Comparison of ENCODE assay signal across 1 cellular context in the genomic region with DNA sequence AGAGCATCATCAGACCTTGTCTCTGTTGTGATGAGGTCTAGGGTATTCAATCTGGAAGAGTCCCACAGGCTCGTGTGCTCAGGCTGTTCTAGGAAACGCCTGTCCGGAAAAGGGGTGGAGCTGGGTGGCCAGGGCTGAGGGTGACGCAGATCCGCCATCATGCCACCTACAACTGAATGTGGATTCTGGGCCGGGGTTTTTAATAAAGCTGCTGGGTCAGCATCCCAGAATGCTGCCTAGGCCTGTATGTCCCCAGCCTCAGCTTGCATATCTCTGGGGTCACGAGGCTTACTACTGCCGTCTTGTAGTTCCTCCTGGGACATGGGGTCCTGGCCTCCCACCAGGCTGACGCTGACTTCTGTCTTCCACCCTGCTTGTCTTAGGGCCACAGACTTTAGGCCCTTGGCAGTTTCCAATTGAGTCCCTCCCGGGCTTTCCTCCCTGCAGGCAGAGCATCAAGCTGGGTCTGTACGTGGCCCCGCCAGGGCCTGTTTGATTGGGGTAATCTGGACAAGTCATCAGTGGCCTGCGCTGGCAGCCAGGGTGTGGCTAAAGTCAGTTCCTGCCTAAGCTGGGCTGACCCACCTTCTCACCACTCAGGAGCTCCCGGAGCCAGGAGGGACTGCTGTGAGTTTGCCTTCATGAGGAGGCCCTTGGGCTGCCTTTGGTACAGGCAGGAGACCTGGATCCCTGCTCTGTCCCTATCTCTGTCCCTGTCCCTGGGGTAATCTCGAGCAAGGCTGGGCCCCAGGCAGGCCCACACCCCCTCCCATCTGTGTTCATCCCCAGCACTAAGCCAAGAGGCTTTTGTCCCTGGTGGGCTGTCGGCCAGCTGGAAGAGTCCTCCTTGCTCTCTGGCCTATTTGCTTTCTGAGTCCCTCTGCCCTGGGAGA.
TF ChIP-seq lines count a peak whose summit lies in the region.

No MANE protein-coding gene starts in this region.

TF ChIP-seq in K562, 482 proteins besides CTCF, POLR2A, EP300 and RAD21 (continued from another document and continues in another):
- TF ChIP-seq, protein P1, sequence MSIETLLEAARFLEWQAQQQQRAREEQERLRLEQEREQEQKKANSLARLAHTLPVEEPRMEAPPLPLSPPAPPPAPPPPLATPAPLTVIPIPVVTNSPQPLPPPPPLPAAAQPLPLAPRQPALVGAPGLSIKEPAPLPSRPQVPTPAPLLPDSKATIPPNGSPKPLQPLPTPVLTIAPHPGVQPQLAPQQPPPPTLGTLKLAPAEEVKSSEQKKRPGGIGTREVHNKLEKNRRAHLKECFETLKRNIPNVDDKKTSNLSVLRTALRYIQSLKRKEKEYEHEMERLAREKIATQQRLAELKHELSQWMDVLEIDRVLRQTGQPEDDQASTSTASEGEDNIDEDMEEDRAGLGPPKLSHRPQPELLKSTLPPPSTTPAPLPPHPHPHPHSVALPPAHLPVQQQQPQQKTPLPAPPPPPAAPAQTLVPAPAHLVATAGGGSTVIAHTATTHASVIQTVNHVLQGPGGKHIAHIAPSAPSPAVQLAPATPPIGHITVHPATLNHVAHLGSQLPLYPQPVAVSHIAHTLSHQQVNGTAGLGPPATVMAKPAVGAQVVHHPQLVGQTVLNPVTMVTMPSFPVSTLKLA (conservative IDR thresholded peaks at IDR 0.05), result peak in 1 of 2 experiments; percentile 40; a peak in 1 of 4 replicates
- TF ChIP-seq ZNF263 (CRISPR knock-in tag; IDR thresholded peaks at IDR 0.05; ENCODE audit: borderline replicate concordance) (0 out of 2 replicates have a peak, but pooled peaks have one; percentile 7), CEBPG (CRISPR knock-in tag; IDR thresholded peaks at IDR 0.05) (no peak), CEBPG (tag; conservative IDR thresholded peaks at IDR 0.05 in 1 of 2, IDR thresholded peaks at IDR 0.05 in 1 of 2) (no peak), RCOR1 (IDR thresholded peaks at IDR 0.05; ENCODE audit: borderline replicate concordance in 1 of 2, low read depth in 2 of 2, low read length in 2 of 2) (peak; percentile 12 to 93; a peak in 2 of 4 replicates), MTF1 (CRISPR knock-in tag; IDR thresholded peaks at IDR 0.05; ENCODE audit: borderline replicate concordance) (no peak), SNRNP70 (optimal IDR thresholded peaks at IDR 0.05; ENCODE audit: low read depth, low read length) (no peak), ATF7 (IDR thresholded peaks at IDR 0.05) (peak; percentile 54), RBM39 (optimal IDR thresholded peaks at IDR 0.05; ENCODE audit: low read depth, low read length) (peak; percentile 19), FOXA3 (CRISPR knock-in tag; conservative IDR thresholded peaks at IDR 0.05 in 1 of 2, IDR thresholded peaks at IDR 0.05 in 1 of 2) (no peak), PHF20 (IDR thresholded peaks at IDR 0.05; ENCODE audit: partially characterized antibody) (no peak), FOXJ2 (tag; IDR thresholded peaks at IDR 0.05) (no peak), NEUROD1 (IDR thresholded peaks at IDR 0.05; ENCODE audit: borderline replicate concordance, low read depth, low read length, partially characterized antibody) (peak; percentile 33), FOSL1 (tag; conservative IDR thresholded peaks at IDR 0.05) (no peak), KDM4B (IDR thresholded peaks at IDR 0.05; ENCODE audit: borderline replicate concordance in 2 of 2, low read depth in 1 of 2) (no peak), ARID1B (IDR thresholded peaks at IDR 0.05) (peak; percentile 74), ATF1 (CRISPR knock-in tag; IDR thresholded peaks at IDR 0.05) (no peak), ATF1 (tag; IDR thresholded peaks at IDR 0.05) (peak; percentile 68), POLR2AphosphoS2 (IDR thresholded peaks at IDR 0.05; ENCODE audit: low read length) (no peak), PHB2 (IDR thresholded peaks at IDR 0.05; ENCODE audit: low read depth) (no peak), ZNF57 (CRISPR knock-in tag; IDR thresholded peaks at IDR 0.05) (no peak), SNIP1 (IDR thresholded peaks at IDR 0.05; ENCODE audit: low read depth) (no peak), GATA2 (CRISPR knock-in tag; IDR thresholded peaks at IDR 0.05) (peak; percentile 89), ERF (CRISPR knock-in tag; IDR thresholded peaks at IDR 0.05) (peak; percentile 75), ZNF436 (CRISPR knock-in tag; IDR thresholded peaks at IDR 0.05) (no peak), SAFB (IDR thresholded peaks at IDR 0.05; ENCODE audit: borderline replicate concordance, low read depth, low read length) (no peak), NELFE (IDR thresholded peaks at IDR 0.05; ENCODE audit: insufficient read depth, insufficient read length) (no peak), RB1 (IDR thresholded peaks at IDR 0.05; ENCODE audit: low read depth) (peak; percentile 43; the same call in 1 of the 2 replicates), ZNF217 (CRISPR knock-in tag; IDR thresholded peaks at IDR 0.05) (no peak), HNRNPUL1 (IDR thresholded peaks at IDR 0.05; ENCODE audit: low read length) (no peak), TRIM28 (IDR thresholded peaks at IDR 0.05) (no peak), RBM34 (IDR thresholded peaks at IDR 0.05; ENCODE audit: borderline replicate concordance, insufficient read depth, low read length) (no peak), SOX6 (IDR thresholded peaks at IDR 0.05) (0 out of 2 replicates have a peak, but pooled peaks have one; percentile 7), MCM5 (IDR thresholded peaks at IDR 0.05; ENCODE audit: low read depth) (no peak), LARP7 (IDR thresholded peaks at IDR 0.05) (no peak), ZFP36 (IDR thresholded peaks at IDR 0.05; ENCODE audit: low read depth, low read length, partially characterized antibody) (peak; percentile 18), ETV5 (CRISPR knock-in tag; IDR thresholded peaks at IDR 0.05; ENCODE audit: low read depth) (peak; percentile 63; the same call in 1 of the 2 replicates), FOXJ3 (CRISPR knock-in tag; IDR thresholded peaks at IDR 0.05) (no peak), YY1 (IDR thresholded peaks at IDR 0.05; ENCODE audit: borderline replicate concordance in 1 of 3, control insufficient read depth in 1 of 3, extremely low read depth in 1 of 3, insufficient read depth in 3 of 3, insufficient read length in 1 of 3, insufficient replicate concordance in 2 of 3, low read depth in 1 of 3, low read length in 2 of 3) (peak in 1 of 3 experiments; percentile 19), ZNF324 (CRISPR knock-in tag; IDR thresholded peaks at IDR 0.05) (no peak), POLR3A (IDR thresholded peaks at IDR 0.05; ENCODE audit: borderline replicate concordance, extremely low read depth, insufficient read depth, insufficient read length) (no peak), ZNF224 (CRISPR knock-in tag; IDR thresholded peaks at IDR 0.05) (no peak), MEIS2 (IDR thresholded peaks at IDR 0.05; ENCODE audit: partially characterized antibody) (peak; percentile 75), MCM3 (IDR thresholded peaks at IDR 0.05) (no peak), RFX7 (CRISPR knock-in tag; IDR thresholded peaks at IDR 0.05) (no peak), KLF10 (CRISPR knock-in tag; IDR thresholded peaks at IDR 0.05) (no peak), HDAC1 (IDR thresholded peaks at IDR 0.05) (peak in 1 of 2 experiments; percentile 41; a peak in 1 of 4 replicates), MTA2 (IDR thresholded peaks at IDR 0.05; ENCODE audit: low read depth) (no peak), HOXB6 (CRISPR knock-in tag; IDR thresholded peaks at IDR 0.05; ENCODE audit: borderline replicate concordance) (no peak)
- TF ChIP-seq, protein P2, sequence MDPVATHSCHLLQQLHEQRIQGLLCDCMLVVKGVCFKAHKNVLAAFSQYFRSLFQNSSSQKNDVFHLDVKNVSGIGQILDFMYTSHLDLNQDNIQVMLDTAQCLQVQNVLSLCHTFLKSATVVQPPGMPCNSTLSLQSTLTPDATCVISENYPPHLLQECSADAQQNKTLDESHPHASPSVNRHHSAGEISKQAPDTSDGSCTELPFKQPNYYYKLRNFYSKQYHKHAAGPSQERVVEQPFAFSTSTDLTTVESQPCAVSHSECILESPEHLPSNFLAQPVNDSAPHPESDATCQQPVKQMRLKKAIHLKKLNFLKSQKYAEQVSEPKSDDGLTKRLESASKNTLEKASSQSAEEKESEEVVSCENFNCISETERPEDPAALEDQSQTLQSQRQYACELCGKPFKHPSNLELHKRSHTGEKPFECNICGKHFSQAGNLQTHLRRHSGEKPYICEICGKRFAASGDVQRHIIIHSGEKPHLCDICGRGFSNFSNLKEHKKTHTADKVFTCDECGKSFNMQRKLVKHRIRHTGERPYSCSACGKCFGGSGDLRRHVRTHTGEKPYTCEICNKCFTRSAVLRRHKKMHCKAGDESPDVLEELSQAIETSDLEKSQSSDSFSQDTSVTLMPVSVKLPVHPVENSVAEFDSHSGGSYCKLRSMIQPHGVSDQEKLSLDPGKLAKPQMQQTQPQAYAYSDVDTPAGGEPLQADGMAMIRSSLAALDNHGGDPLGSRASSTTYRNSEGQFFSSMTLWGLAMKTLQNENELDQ (CRISPR knock-in tag; IDR thresholded peaks at IDR 0.05; ENCODE audit: borderline replicate concordance), result no peak
- TF ChIP-seq, protein P3, sequence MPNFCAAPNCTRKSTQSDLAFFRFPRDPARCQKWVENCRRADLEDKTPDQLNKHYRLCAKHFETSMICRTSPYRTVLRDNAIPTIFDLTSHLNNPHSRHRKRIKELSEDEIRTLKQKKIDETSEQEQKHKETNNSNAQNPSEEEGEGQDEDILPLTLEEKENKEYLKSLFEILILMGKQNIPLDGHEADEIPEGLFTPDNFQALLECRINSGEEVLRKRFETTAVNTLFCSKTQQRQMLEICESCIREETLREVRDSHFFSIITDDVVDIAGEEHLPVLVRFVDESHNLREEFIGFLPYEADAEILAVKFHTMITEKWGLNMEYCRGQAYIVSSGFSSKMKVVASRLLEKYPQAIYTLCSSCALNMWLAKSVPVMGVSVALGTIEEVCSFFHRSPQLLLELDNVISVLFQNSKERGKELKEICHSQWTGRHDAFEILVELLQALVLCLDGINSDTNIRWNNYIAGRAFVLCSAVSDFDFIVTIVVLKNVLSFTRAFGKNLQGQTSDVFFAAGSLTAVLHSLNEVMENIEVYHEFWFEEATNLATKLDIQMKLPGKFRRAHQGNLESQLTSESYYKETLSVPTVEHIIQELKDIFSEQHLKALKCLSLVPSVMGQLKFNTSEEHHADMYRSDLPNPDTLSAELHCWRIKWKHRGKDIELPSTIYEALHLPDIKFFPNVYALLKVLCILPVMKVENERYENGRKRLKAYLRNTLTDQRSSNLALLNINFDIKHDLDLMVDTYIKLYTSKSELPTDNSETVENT (CRISPR knock-in tag; IDR thresholded peaks at IDR 0.05), result 0 out of 2 replicates have a peak, but pooled peaks have one; percentile 47
- TF ChIP-seq, protein P4, sequence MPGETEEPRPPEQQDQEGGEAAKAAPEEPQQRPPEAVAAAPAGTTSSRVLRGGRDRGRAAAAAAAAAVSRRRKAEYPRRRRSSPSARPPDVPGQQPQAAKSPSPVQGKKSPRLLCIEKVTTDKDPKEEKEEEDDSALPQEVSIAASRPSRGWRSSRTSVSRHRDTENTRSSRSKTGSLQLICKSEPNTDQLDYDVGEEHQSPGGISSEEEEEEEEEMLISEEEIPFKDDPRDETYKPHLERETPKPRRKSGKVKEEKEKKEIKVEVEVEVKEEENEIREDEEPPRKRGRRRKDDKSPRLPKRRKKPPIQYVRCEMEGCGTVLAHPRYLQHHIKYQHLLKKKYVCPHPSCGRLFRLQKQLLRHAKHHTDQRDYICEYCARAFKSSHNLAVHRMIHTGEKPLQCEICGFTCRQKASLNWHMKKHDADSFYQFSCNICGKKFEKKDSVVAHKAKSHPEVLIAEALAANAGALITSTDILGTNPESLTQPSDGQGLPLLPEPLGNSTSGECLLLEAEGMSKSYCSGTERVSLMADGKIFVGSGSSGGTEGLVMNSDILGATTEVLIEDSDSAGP (CRISPR knock-in tag; IDR thresholded peaks at IDR 0.05), result no peak
- TF ChIP-seq, protein P5, sequence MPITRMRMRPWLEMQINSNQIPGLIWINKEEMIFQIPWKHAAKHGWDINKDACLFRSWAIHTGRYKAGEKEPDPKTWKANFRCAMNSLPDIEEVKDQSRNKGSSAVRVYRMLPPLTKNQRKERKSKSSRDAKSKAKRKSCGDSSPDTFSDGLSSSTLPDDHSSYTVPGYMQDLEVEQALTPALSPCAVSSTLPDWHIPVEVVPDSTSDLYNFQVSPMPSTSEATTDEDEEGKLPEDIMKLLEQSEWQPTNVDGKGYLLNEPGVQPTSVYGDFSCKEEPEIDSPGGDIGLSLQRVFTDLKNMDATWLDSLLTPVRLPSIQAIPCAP (CRISPR knock-in tag; IDR thresholded peaks at IDR 0.05; ENCODE audit: borderline replicate concordance), result no peak
- TF ChIP-seq, protein P6, sequence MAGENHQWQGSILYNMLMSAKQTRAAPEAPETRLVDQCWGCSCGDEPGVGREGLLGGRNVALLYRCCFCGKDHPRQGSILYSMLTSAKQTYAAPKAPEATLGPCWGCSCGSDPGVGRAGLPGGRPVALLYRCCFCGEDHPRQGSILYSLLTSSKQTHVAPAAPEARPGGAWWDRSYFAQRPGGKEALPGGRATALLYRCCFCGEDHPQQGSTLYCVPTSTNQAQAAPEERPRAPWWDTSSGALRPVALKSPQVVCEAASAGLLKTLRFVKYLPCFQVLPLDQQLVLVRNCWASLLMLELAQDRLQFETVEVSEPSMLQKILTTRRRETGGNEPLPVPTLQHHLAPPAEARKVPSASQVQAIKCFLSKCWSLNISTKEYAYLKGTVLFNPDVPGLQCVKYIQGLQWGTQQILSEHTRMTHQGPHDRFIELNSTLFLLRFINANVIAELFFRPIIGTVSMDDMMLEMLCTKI (IDR thresholded peaks at IDR 0.05; ENCODE audit: partially characterized antibody), result no peak
- TF ChIP-seq, protein P7, sequence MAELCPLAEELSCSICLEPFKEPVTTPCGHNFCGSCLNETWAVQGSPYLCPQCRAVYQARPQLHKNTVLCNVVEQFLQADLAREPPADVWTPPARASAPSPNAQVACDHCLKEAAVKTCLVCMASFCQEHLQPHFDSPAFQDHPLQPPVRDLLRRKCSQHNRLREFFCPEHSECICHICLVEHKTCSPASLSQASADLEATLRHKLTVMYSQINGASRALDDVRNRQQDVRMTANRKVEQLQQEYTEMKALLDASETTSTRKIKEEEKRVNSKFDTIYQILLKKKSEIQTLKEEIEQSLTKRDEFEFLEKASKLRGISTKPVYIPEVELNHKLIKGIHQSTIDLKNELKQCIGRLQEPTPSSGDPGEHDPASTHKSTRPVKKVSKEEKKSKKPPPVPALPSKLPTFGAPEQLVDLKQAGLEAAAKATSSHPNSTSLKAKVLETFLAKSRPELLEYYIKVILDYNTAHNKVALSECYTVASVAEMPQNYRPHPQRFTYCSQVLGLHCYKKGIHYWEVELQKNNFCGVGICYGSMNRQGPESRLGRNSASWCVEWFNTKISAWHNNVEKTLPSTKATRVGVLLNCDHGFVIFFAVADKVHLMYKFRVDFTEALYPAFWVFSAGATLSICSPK (IDR thresholded peaks at IDR 0.05; ENCODE audit: borderline replicate concordance), result no peak
- TF ChIP-seq, protein P8, sequence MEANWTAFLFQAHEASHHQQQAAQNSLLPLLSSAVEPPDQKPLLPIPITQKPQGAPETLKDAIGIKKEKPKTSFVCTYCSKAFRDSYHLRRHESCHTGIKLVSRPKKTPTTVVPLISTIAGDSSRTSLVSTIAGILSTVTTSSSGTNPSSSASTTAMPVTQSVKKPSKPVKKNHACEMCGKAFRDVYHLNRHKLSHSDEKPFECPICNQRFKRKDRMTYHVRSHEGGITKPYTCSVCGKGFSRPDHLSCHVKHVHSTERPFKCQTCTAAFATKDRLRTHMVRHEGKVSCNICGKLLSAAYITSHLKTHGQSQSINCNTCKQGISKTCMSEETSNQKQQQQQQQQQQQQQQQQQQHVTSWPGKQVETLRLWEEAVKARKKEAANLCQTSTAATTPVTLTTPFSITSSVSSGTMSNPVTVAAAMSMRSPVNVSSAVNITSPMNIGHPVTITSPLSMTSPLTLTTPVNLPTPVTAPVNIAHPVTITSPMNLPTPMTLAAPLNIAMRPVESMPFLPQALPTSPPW (CRISPR knock-in tag; IDR thresholded peaks at IDR 0.05), result peak; percentile 47; the same call in 1 of the 2 replicates
